ENCODE assay signal across 1 cellular context in genomic region chr19:54207908-54208783, GRCh38.
A peak's percentile ranks its signal among the peaks of the same experiment; 100 is the strongest.
TF ChIP-seq lines count a peak whose summit lies in the region.

No MANE protein-coding gene starts in this region.

TF ChIP-seq in GM12878, 131 proteins besides CTCF, POLR2A, EP300 and RAD21 (continued from another document and continues in another):
- TF ChIP-seq SIN3A (IDR thresholded peaks at IDR 0.05; ENCODE audit: low read depth, low read length) = peak; percentile 29; the same call in 1 of the 2 replicates
- no peak for TF ChIP-seq NR2C2 (IDR thresholded peaks at IDR 0.05; ENCODE audit: borderline replicate concordance, control insufficient read depth, insufficient read length, low read depth)
- peak; percentile 52; the same call in 1 of the 2 replicates for TF ChIP-seq ZNF687 (IDR thresholded peaks at IDR 0.05)
- TF ChIP-seq PML (IDR thresholded peaks at IDR 0.05; ENCODE audit: low read length) = peak; percentile 86
- TF ChIP-seq ZBTB4 (CRISPR knock-in tag; IDR thresholded peaks at IDR 0.05) = no peak
- TF ChIP-seq HDGF (IDR thresholded peaks at IDR 0.05) = no peak; the same call in 1 of the 2 replicates
- no peak for TF ChIP-seq SREBF2 (IDR thresholded peaks at IDR 0.05; ENCODE audit: low read length)
- TF ChIP-seq ZBED1 (IDR thresholded peaks at IDR 0.05; ENCODE audit: borderline replicate concordance) = peak; percentile 78; the same call in 1 of the 2 replicates
- peak; percentile 22 for TF ChIP-seq RELA (IDR thresholded peaks at IDR 0.05; ENCODE audit: borderline replicate concordance, partially characterized antibody)
- TF ChIP-seq STAT1 (conservative IDR thresholded peaks at IDR 0.05) = no peak
- no peak for TF ChIP-seq KDM1A (IDR thresholded peaks at IDR 0.05; ENCODE audit: borderline replicate concordance)
- no peak for TF ChIP-seq CBX5 (IDR thresholded peaks at IDR 0.05; ENCODE audit: low read depth)
- no peak for TF ChIP-seq MXI1 (IDR thresholded peaks at IDR 0.05; ENCODE audit: low read depth, low read length)
- TF ChIP-seq HDAC2 (IDR thresholded peaks at IDR 0.05) = no peak
- TF ChIP-seq RB1 (IDR thresholded peaks at IDR 0.05; ENCODE audit: borderline replicate concordance) = no peak
- TF ChIP-seq SUZ12 (IDR thresholded peaks at IDR 0.05; ENCODE audit: unreplicated experiment) = no peak
- no peak for TF ChIP-seq RBBP5 (conservative IDR thresholded peaks at IDR 0.05)
- TF ChIP-seq WRNIP1 (IDR thresholded peaks at IDR 0.05; ENCODE audit: borderline replicate concordance, low read depth, low read length) = no peak
- no peak for TF ChIP-seq KLF5 (IDR thresholded peaks at IDR 0.05; ENCODE audit: partially characterized antibody)
- no peak for TF ChIP-seq SRF (IDR thresholded peaks at IDR 0.05; ENCODE audit: low read depth in 2 of 2, low read length in 2 of 2)
- no peak for TF ChIP-seq E2F8 (IDR thresholded peaks at IDR 0.05; ENCODE audit: low read depth, partially characterized antibody)
- peak; percentile 78 for TF ChIP-seq DPF2 (IDR thresholded peaks at IDR 0.05)
- peak; percentile 33; the same call in 1 of the 2 replicates for TF ChIP-seq CREB1 (IDR thresholded peaks at IDR 0.05; ENCODE audit: low read depth)
- TF ChIP-seq MEF2A (IDR thresholded peaks at IDR 0.05; ENCODE audit: insufficient read depth, low read depth, low read length) = 0 out of 2 replicates have a peak, but pooled peaks have one; percentile 38
- TF ChIP-seq MLLT1 (IDR thresholded peaks at IDR 0.05) = peak; percentile 80
- TF ChIP-seq, protein P1, sequence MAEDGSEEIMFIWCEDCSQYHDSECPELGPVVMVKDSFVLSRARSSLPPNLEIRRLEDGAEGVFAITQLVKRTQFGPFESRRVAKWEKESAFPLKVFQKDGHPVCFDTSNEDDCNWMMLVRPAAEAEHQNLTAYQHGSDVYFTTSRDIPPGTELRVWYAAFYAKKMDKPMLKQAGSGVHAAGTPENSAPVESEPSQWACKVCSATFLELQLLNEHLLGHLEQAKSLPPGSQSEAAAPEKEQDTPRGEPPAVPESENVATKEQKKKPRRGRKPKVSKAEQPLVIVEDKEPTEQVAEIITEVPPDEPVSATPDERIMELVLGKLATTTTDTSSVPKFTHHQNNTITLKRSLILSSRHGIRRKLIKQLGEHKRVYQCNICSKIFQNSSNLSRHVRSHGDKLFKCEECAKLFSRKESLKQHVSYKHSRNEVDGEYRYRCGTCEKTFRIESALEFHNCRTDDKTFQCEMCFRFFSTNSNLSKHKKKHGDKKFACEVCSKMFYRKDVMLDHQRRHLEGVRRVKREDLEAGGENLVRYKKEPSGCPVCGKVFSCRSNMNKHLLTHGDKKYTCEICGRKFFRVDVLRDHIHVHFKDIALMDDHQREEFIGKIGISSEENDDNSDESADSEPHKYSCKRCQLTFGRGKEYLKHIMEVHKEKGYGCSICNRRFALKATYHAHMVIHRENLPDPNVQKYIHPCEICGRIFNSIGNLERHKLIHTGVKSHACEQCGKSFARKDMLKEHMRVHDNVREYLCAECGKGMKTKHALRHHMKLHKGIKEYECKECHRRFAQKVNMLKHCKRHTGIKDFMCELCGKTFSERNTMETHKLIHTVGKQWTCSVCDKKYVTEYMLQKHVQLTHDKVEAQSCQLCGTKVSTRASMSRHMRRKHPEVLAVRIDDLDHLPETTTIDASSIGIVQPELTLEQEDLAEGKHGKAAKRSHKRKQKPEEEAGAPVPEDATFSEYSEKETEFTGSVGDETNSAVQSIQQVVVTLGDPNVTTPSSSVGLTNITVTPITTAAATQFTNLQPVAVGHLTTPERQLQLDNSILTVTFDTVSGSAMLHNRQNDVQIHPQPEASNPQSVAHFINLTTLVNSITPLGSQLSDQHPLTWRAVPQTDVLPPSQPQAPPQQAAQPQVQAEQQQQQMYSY (CRISPR knock-in tag; IDR thresholded peaks at IDR 0.05) = no peak
- no peak for TF ChIP-seq ZBTB33 (IDR thresholded peaks at IDR 0.05)
- TF ChIP-seq CHD2 (IDR thresholded peaks at IDR 0.05; ENCODE audit: borderline replicate concordance, low read depth, low read length) = no peak
- peak; percentile 73; the same call in 1 of the 2 replicates for TF ChIP-seq MTA2 (IDR thresholded peaks at IDR 0.05; ENCODE audit: low read depth)
- TF ChIP-seq, protein P2, sequence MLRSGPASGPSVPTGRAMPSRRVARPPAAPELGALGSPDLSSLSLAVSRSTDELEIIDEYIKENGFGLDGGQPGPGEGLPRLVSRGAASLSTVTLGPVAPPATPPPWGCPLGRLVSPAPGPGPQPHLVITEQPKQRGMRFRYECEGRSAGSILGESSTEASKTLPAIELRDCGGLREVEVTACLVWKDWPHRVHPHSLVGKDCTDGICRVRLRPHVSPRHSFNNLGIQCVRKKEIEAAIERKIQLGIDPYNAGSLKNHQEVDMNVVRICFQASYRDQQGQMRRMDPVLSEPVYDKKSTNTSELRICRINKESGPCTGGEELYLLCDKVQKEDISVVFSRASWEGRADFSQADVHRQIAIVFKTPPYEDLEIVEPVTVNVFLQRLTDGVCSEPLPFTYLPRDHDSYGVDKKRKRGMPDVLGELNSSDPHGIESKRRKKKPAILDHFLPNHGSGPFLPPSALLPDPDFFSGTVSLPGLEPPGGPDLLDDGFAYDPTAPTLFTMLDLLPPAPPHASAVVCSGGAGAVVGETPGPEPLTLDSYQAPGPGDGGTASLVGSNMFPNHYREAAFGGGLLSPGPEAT (IDR thresholded peaks at IDR 0.05; ENCODE audit: low read depth) = peak; percentile 83
- no peak for TF ChIP-seq ZZZ3 (IDR thresholded peaks at IDR 0.05; ENCODE audit: control insufficient read depth, insufficient read length, low read depth)
- TF ChIP-seq, protein P3, sequence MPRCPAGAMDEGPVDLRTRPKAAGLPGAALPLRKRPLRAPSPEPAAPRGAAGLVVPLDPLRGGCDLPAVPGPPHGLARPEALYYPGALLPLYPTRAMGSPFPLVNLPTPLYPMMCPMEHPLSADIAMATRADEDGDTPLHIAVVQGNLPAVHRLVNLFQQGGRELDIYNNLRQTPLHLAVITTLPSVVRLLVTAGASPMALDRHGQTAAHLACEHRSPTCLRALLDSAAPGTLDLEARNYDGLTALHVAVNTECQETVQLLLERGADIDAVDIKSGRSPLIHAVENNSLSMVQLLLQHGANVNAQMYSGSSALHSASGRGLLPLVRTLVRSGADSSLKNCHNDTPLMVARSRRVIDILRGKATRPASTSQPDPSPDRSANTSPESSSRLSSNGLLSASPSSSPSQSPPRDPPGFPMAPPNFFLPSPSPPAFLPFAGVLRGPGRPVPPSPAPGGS (IDR thresholded peaks at IDR 0.05; ENCODE audit: borderline replicate concordance, insufficient read depth, low read depth, low read length, poor library complexity, severe bottlenecking) = peak; percentile 32
- peak; percentile 42 for TF ChIP-seq TBL1XR1 (IDR thresholded peaks at IDR 0.05; ENCODE audit: low read depth, low read length)
- TF ChIP-seq ZNF622 (IDR thresholded peaks at IDR 0.05) = no peak
- TF ChIP-seq, protein P4, sequence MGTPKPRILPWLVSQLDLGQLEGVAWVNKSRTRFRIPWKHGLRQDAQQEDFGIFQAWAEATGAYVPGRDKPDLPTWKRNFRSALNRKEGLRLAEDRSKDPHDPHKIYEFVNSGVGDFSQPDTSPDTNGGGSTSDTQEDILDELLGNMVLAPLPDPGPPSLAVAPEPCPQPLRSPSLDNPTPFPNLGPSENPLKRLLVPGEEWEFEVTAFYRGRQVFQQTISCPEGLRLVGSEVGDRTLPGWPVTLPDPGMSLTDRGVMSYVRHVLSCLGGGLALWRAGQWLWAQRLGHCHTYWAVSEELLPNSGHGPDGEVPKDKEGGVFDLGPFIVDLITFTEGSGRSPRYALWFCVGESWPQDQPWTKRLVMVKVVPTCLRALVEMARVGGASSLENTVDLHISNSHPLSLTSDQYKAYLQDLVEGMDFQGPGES (IDR thresholded peaks at IDR 0.05) = no peak
- TF ChIP-seq NFXL1 (IDR thresholded peaks at IDR 0.05; ENCODE audit: borderline replicate concordance) = no peak
- TF ChIP-seq NR2C1 (IDR thresholded peaks at IDR 0.05) = no peak
- TF ChIP-seq TCF12 (IDR thresholded peaks at IDR 0.05; ENCODE audit: low read depth, low read length) = 0 out of 2 replicates have a peak, but pooled peaks have one; percentile 61
